In the genomic region with DNA sequence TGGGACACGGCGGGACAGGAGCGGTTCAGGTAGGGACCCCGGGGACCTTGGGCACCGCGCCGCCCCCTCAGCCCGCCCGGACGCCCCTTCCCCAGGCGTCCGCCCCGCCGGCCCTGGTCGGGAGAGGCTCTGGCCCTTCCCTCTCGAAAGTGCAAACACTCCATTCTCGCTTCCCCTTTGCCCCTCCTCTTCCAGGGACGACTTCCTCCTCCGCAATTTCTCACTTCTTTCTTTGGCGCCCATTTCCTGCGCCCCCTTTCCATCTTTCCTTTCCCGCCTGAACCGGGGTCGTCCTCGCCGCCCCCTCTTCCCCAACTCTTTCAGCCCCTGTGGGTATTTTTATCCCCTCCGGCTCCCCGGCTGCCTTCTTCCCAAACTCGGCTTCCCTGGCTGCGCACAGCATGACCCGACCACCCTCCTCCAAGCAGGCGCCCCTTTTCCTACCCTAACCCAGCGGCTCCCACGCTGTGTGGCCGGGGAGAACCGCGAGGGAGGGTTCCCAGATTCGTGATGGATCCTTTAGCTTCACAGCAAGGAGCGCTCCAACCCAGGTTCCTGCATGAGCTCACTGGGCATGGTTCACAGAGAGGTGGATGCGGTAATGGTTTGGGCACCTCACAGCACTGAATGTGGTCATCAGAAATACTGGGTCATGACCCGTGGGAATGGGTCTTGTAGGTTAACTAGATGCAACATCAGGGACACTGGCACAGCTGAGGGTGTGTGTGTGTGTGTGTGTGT, we compare ENCODE assay signal across 8 cellular contexts.
DNase-seq lines count a peak whose midpoint lies in the region; ATAC-seq lines count a peak whose summit lies in the region.

No MANE protein-coding gene starts in this region.

- ATAC-seq in HG02759 (IDR thresholded peaks at IDR 0.05; ENCODE audit: unreplicated experiment) (peak; percentile 16), HG03025 (IDR thresholded peaks at IDR 0.05; ENCODE audit: low FRiP score, unreplicated experiment) (no peak)

- DNase-seq in activated CD4-positive, alpha-beta T cell treated with anti-CD3 and anti-CD28 coated beads for 48 hours: peak; percentile 11
- DNase-seq in activated CD4-positive, alpha-beta T cell treated with anti-CD3 and anti-CD28 coated beads for 4 hours: no peak
- DNase-seq in NCI-H345 treated with DMSO at 0.1 percent for 48 hours (lab: John Stamatoyannopoulos, UW; ENCODE audit: unreplicated experiment): peak; percentile 38
- DNase-seq in anterior cingulate cortex (lab: John Stamatoyannopoulos, UW): peak in 41 of 58 donors; percentile 2 to 72 (median 25)
- DNase-seq in iPS-NIHi7 (ENCODE audit: extremely low spot score): peak; percentile 70
- DNase-seq in stimulated activated CD8-positive, alpha-beta memory T cell treated with anti-CD3 and anti-CD28 coated beads, Interleukin-4, amount 100 ng/mL, for 48 hours: peak; percentile 23

Comparison
In these comparisons a context has a peak if more than half of its experiments do, and no peak if none do; other contexts are left out.
1. DNase-seq: peak in activated CD4-positive, alpha-beta T cell treated with anti-CD3 and anti-CD28 coated beads for 48 hours (single experiment), NCI-H345 treated with DMSO at 0.1 percent for 48 hours (single experiment), anterior cingulate cortex (41 of 58), iPS-NIHi7 (single experiment) and stimulated activated CD8-positive, alpha-beta memory T cell treated with anti-CD3 and anti-CD28 coated beads, Interleukin-4, amount 100 ng/mL, for 48 hours (single experiment); none in activated CD4-positive, alpha-beta T cell treated with anti-CD3 and anti-CD28 coated beads for 4 hours (0 of 2).